ENCODE assay signal across 8 cellular contexts in the genomic region with DNA sequence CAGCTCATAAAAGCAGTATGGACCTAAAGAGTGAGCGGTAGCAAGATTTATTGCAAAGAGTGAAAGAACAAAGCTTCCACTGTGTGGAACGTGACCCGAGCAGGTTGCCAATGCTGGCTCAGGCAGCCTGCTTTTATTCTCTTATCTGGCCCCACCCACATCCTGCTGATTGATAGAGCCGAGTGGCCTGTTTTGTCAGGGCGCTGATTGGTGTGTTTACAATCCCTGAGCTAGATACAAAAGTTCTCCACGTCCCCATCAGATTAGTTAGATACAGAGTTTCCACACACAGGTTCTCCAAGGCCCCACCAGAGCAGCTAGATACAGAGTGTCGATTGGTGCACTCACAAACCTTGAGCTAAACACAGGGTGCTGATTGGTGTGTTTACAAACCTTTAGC. TPM values are rescaled to one million over a fixed set of nuclear protein-coding genes. Genes with fewer than 3 reads are reported as not detected.
DNase-seq lines count a peak whose midpoint lies in the region; ATAC-seq, FAIRE-seq and TF ChIP-seq lines count a peak whose summit lies in the region.
"Not testable (repeated sequence)": the region's sequence is repeated elsewhere in the genome, so short reads cannot be mapped to it uniquely, and the experiment has no call there.

No MANE protein-coding gene starts in this region.

- not testable (repeated sequence) for H3K4me3 ChIP-seq in CD4-positive, alpha-beta memory T cell (ENCODE audit: low read length in 2 of 2); K562

- H3K27ac ChIP-seq in CD4-positive, alpha-beta memory T cell (ENCODE audit: low read depth, low read length); K562 (ENCODE audit: extremely low read depth, low read depth, low read length): not testable (repeated sequence)

- H3K4me2 ChIP-seq in K562 (ENCODE audit: insufficient read depth, low read length) = not testable (repeated sequence)

- not testable (repeated sequence) for H3K27me3 ChIP-seq in CD4-positive, alpha-beta memory T cell (ENCODE audit: insufficient read depth, low read length); K562 (ENCODE audit: control insufficient read depth in 2 of 2, insufficient read depth in 2 of 2, low read length in 2 of 2)

- H3K27me3 Mint-ChIP-seq in CD4-positive, alpha-beta memory T cell; activated CD4-positive, alpha-beta T cell treated with anti-CD3 and anti-CD28 coated beads, Interleukin-2, amount 10 ng/mL, durations not matched to agents 24 days and 14 days; activated T-cell treated with anti-CD3 and anti-CD28 coated beads, Interleukin-2, amount 50 U/mL, for 4 hours (ENCODE audit: low read depth); activated naive CD4-positive, alpha-beta T cell treated with anti-CD3 and anti-CD28 coated beads, Interleukin-2, amount 50 U/mL, for 24 hours; natural killer cell treated with Interleukin-12 subunit alpha and Interleukin-12 subunit beta and Interleukin-15 and Interleukin-18, amount 100 ng/mL, for 72 hours; stimulated activated naive CD8-positive, alpha-beta T cell treated with anti-CD3 and anti-CD28 coated beads, Interleukin-15, amount 100 ng/mL, for 72 hours: not testable (repeated sequence)

- not testable (repeated sequence) for TF ChIP-seq EP300 in K562 (IDR thresholded peaks at IDR 0.05; ENCODE audit: low read length)

- CTCF ChIA-PET in CD4-positive, alpha-beta memory T cell (lab: Charles Lee; ENCODE audit: partially characterized antibody); K562 (lab: Yijun Ruan, JAX; ENCODE audit: low intra/inter-chr PET ratio): not testable (repeated sequence)

- peak overlapping the region in 5 of 7 donors; percentile 29 to 68 (median 48) for H3K27ac Mint-ChIP-seq in CD4-positive, alpha-beta memory T cell
- not testable (repeated sequence) for H3K27ac Mint-ChIP-seq in activated CD4-positive, alpha-beta T cell treated with anti-CD3 and anti-CD28 coated beads, Interleukin-2, amount 10 ng/mL, durations not matched to agents 24 days and 14 days; activated naive CD4-positive, alpha-beta T cell treated with anti-CD3 and anti-CD28 coated beads, Interleukin-2, amount 50 U/mL, for 24 hours; natural killer cell treated with Interleukin-12 subunit alpha and Interleukin-12 subunit beta and Interleukin-15 and Interleukin-18, amount 100 ng/mL, for 72 hours
- peak overlapping the region in 1 of 2 donors; percentile 74 for H3K27ac Mint-ChIP-seq in stimulated activated naive CD8-positive, alpha-beta T cell treated with anti-CD3 and anti-CD28 coated beads, Interleukin-15, amount 100 ng/mL, for 72 hours

- H3K9ac ChIP-seq in K562 (ENCODE audit: insufficient read depth in 1 of 2, low read depth in 2 of 2, low read length in 2 of 2) = not testable (repeated sequence)

- TF ChIP-seq POLR2A in K562 (conservative IDR thresholded peaks at IDR 0.05) = not testable (repeated sequence)

- ATAC-seq in activated T-cell treated with anti-CD3 and anti-CD28 coated beads, Interleukin-2, amount 50 U/mL, for 4 hours; K562; left lobe of liver; natural killer cell treated with Interleukin-12 subunit alpha and Interleukin-12 subunit beta and Interleukin-15 and Interleukin-18, amount 100 ng/mL, for 72 hours; stimulated activated naive CD8-positive, alpha-beta T cell treated with anti-CD3 and anti-CD28 coated beads, Interleukin-15, amount 100 ng/mL, for 72 hours: not testable (repeated sequence)

- POLR2A ChIA-PET in CD4-positive, alpha-beta memory T cell (lab: Charles Lee; ENCODE audit: partially characterized antibody) = not testable (repeated sequence)
- POLR2A ChIA-PET in K562 (lab: Yijun Ruan, JAX) = interaction anchor here (0.7 to 1.2 kb wide), 2 partner anchors 8 to 70 kb away, joined by 3 to 4 read pairs; partner anchors contain the start of gene NACA

- H4K20me1 ChIP-seq in K562 (replicated peaks; ENCODE audit: control insufficient read depth, insufficient read depth, low read length) = not testable (repeated sequence)

- TF ChIP-seq RAD21 in K562 (CRISPR knock-in tag; conservative IDR thresholded peaks at IDR 0.05 in 1 of 2, IDR thresholded peaks at IDR 0.05 in 1 of 2) = not testable (repeated sequence)

- H3K9me3 Mint-ChIP-seq in CD4-positive, alpha-beta memory T cell; activated CD4-positive, alpha-beta T cell treated with anti-CD3 and anti-CD28 coated beads, Interleukin-2, amount 10 ng/mL, durations not matched to agents 24 days and 14 days; activated T-cell treated with anti-CD3 and anti-CD28 coated beads, Interleukin-2, amount 50 U/mL, for 4 hours; activated naive CD4-positive, alpha-beta T cell treated with anti-CD3 and anti-CD28 coated beads, Interleukin-2, amount 50 U/mL, for 24 hours; natural killer cell treated with Interleukin-12 subunit alpha and Interleukin-12 subunit beta and Interleukin-15 and Interleukin-18, amount 100 ng/mL, for 72 hours; stimulated activated naive CD8-positive, alpha-beta T cell treated with anti-CD3 and anti-CD28 coated beads, Interleukin-15, amount 100 ng/mL, for 72 hours: not testable (repeated sequence)

- not testable (repeated sequence) for H3K4me1 ChIP-seq in CD4-positive, alpha-beta memory T cell (ENCODE audit: insufficient read depth, low read length); K562 (replicated peaks in 1 of 2; ENCODE audit: control insufficient read depth in 2 of 2, insufficient read depth in 2 of 2, low read length in 2 of 2)

- H3K9me3 ChIP-seq in CD4-positive, alpha-beta memory T cell (ENCODE audit: control insufficient read depth in 1 of 2, low read length in 2 of 2); K562 (replicated peaks; ENCODE audit: control insufficient read depth, insufficient read depth, low read depth, low read length): not testable (repeated sequence)

- H3K79me2 ChIP-seq in K562 (ENCODE audit: control insufficient read depth, insufficient read depth, low read length) = not testable (repeated sequence)

- not testable (repeated sequence) for H3K4me1 Mint-ChIP-seq in CD4-positive, alpha-beta memory T cell; activated CD4-positive, alpha-beta T cell treated with anti-CD3 and anti-CD28 coated beads, Interleukin-2, amount 10 ng/mL, durations not matched to agents 24 days and 14 days; activated T-cell treated with anti-CD3 and anti-CD28 coated beads, Interleukin-2, amount 50 U/mL, for 4 hours (ENCODE audit: low read depth); activated naive CD4-positive, alpha-beta T cell treated with anti-CD3 and anti-CD28 coated beads, Interleukin-2, amount 50 U/mL, for 24 hours; natural killer cell treated with Interleukin-12 subunit alpha and Interleukin-12 subunit beta and Interleukin-15 and Interleukin-18, amount 100 ng/mL, for 72 hours (ENCODE audit: low read depth in 2 of 2); stimulated activated naive CD8-positive, alpha-beta T cell treated with anti-CD3 and anti-CD28 coated beads, Interleukin-15, amount 100 ng/mL, for 72 hours

- DNase-seq in CD4-positive, alpha-beta memory T cell = peak in 1 of 5 donors; percentile 2
- DNase-seq in activated CD4-positive, alpha-beta T cell treated with anti-CD3 and anti-CD28 coated beads, Interleukin-2, amount 10 ng/mL, durations not matched to agents 24 days and 14 days; activated T-cell treated with anti-CD3 and anti-CD28 coated beads, Interleukin-2, amount 50 U/mL, for 4 hours; K562 (ENCODE audit: extremely low read depth in 1 of 4, low spot score in 3 of 4); natural killer cell treated with Interleukin-12 subunit alpha and Interleukin-12 subunit beta and Interleukin-15 and Interleukin-18, amount 100 ng/mL, for 72 hours (ENCODE audit: low spot score); stimulated activated naive CD8-positive, alpha-beta T cell treated with anti-CD3 and anti-CD28 coated beads, Interleukin-15, amount 100 ng/mL, for 72 hours: not testable (repeated sequence)
- peak; percentile 48 for DNase-seq in left lobe of liver (ENCODE audit: low spot score)

- intact Hi-C loops in CD4-positive, alpha-beta memory T cell (cut with micrococcal nuclease); activated CD4-positive, alpha-beta T cell treated with anti-CD3 and anti-CD28 coated beads, Interleukin-2, amount 10 ng/mL, durations not matched to agents 24 days and 14 days (cut with micrococcal nuclease); K562 (cut with micrococcal nuclease): not testable (repeated sequence)

- H3K36me3 ChIP-seq in CD4-positive, alpha-beta memory T cell (ENCODE audit: insufficient read depth, low read length); K562 (ENCODE audit: control insufficient read depth, insufficient read depth, low read length): not testable (repeated sequence)

- TF ChIP-seq CTCF in K562 (IDR thresholded peaks at IDR 0.05 in 2 of 3, conservative IDR thresholded peaks at IDR 0.05 in 1 of 3; ENCODE audit: insufficient read depth in 2 of 3, low read depth in 1 of 3, low read length in 3 of 3) = not testable (repeated sequence)

- not testable (repeated sequence) for FAIRE-seq in K562 (lab: Jason Lieb, UNC)

- not testable (repeated sequence) for H2AFZ ChIP-seq in K562 (ENCODE audit: low read depth, low read length)

- not testable (repeated sequence) for BruUV-seq in K562 (replicated peaks; lab: Mats Ljungman, UMichigan)

- not testable (repeated sequence) for H3K36me3 Mint-ChIP-seq in CD4-positive, alpha-beta memory T cell; activated CD4-positive, alpha-beta T cell treated with anti-CD3 and anti-CD28 coated beads, Interleukin-2, amount 10 ng/mL, durations not matched to agents 24 days and 14 days (ENCODE audit: low read depth); activated T-cell treated with anti-CD3 and anti-CD28 coated beads, Interleukin-2, amount 50 U/mL, for 4 hours (ENCODE audit: insufficient read depth); activated naive CD4-positive, alpha-beta T cell treated with anti-CD3 and anti-CD28 coated beads, Interleukin-2, amount 50 U/mL, for 24 hours; natural killer cell treated with Interleukin-12 subunit alpha and Interleukin-12 subunit beta and Interleukin-15 and Interleukin-18, amount 100 ng/mL, for 72 hours

- in situ Hi-C loops in K562 (cut with MboI) = not testable (repeated sequence)

- not testable (repeated sequence) for H3K9me1 ChIP-seq in K562 (ENCODE audit: control insufficient read depth, insufficient read depth, low read length)

- 24% methylated on average over 5 of the region's 7 CpGs for WGBS in K562 (ENCODE audit: insufficient coverage, low coverage, missing lambda C conversion rate)

- peak overlapping the region; percentile 51 to 86 (median 72) for H3K4me3 Mint-ChIP-seq in CD4-positive, alpha-beta memory T cell
- peak overlapping the region; percentile 20 for H3K4me3 Mint-ChIP-seq in activated CD4-positive, alpha-beta T cell treated with anti-CD3 and anti-CD28 coated beads, Interleukin-2, amount 10 ng/mL, durations not matched to agents 24 days and 14 days
- peak overlapping the region; percentile 42 for H3K4me3 Mint-ChIP-seq in activated T-cell treated with anti-CD3 and anti-CD28 coated beads, Interleukin-2, amount 50 U/mL, for 4 hours
- H3K4me3 Mint-ChIP-seq in activated naive CD4-positive, alpha-beta T cell treated with anti-CD3 and anti-CD28 coated beads, Interleukin-2, amount 50 U/mL, for 24 hours = peak overlapping the region; percentile 64
- H3K4me3 Mint-ChIP-seq in natural killer cell treated with Interleukin-12 subunit alpha and Interleukin-12 subunit beta and Interleukin-15 and Interleukin-18, amount 100 ng/mL, for 72 hours = peak overlapping the region; percentile 52
- peak overlapping the region; percentile 15 to 64 for H3K4me3 Mint-ChIP-seq in stimulated activated naive CD8-positive, alpha-beta T cell treated with anti-CD3 and anti-CD28 coated beads, Interleukin-15, amount 100 ng/mL, for 72 hours

RNA-seq across cellular contexts. Expression of gene HSD17B6, which starts 32.0 kb away (rescaled TPM):
- total RNA-seq in CD4-positive, alpha-beta memory T cell = 1 to 10 TPM in 1 of 2 experiments, under 1 TPM in 1; 0.78 to 1.9 TPM
- 1 to 10 TPM; 1.6 to 2.2 TPM for polyA plus RNA-seq in CD4-positive, alpha-beta memory T cell
- total RNA-seq in activated CD4-positive, alpha-beta T cell treated with anti-CD3 and anti-CD28 coated beads, Interleukin-2, amount 10 ng/mL, durations not matched to agents 24 days and 14 days = 1.3 and 2.4 TPM in 2 replicates
- 1 to 10 TPM; 1.3 to 3.2 (median 1.9) TPM for total RNA-seq in activated T-cell treated with anti-CD3 and anti-CD28 coated beads, Interleukin-2, amount 50 U/mL, for 4 hours
- total RNA-seq in K562 (2011; cell fraction: chromatin; rRNA removed; ENCODE audit: low replicate concordance) = 0.72 and 1.5 TPM in 2 replicates
- 0.66 and 0.83 TPM in 2 replicates for total RNA-seq in K562 (2011; cell fraction: nucleolus; rRNA removed)
- 3.8 and 4.6 TPM in 2 replicates for total RNA-seq in K562 (2011; cell fraction: nucleoplasm; rRNA removed)
- total RNA-seq in K562 (2014; rRNA removed) (0.94 and 1.1 TPM in 2 replicates), K562 (2014; rRNA removed; fragmentation: Illumina TruSeq; extraction: Trizol) (0.99 and 1.1 TPM in 2 replicates), K562 (2015; rRNA removed; fragmentation: Illumina TruSeq; extraction: Trizol) (0.47 and 1.1 TPM in 2 replicates), K562 (2021) (0.85 and 1.3 TPM in 2 replicates), left lobe of liver (554 TPM)
- polyA plus RNA-seq in K562 (2011; rRNA removed) (1.4 and 1.7 TPM in 2 replicates), K562 (2014; fragmentation: Illumina TruSeq; extraction: Trizol) (0.64 and 0.83 TPM in 2 replicates), K562 (2014; fragmentation: Nextera tagmentation; extraction: Ambion mirVana) (under 1 TPM; 0.53 to 0.94 TPM), K562 (2014; rRNA removed) (0.40 and 0.84 TPM in 2 replicates)
- polyA plus RNA-seq in K562 (2011; cell fraction: cytosol; rRNA removed) = 0.25 and 0.47 TPM in 2 replicates
- polyA plus RNA-seq in K562 (2011; cell fraction: nucleus; rRNA removed) = 0.29 and 0.53 TPM in 2 replicates
- 0.66 and 1.1 TPM in 2 replicates for polyA plus RNA-seq in K562 (2012)
- 0.53 and 1.1 TPM in 2 replicates for polyA minus RNA-seq in K562 (2011; rRNA and poly(A)+ RNA removed)
- not detected in 2 replicates for polyA minus RNA-seq in K562 (2011; cell fraction: cytosol; rRNA and poly(A)+ RNA removed)
- polyA minus RNA-seq in K562 (2011; cell fraction: nucleus; rRNA and poly(A)+ RNA removed) = not detected in 2 replicates
- total RNA-seq in natural killer cell treated with Interleukin-12 subunit alpha and Interleukin-12 subunit beta and Interleukin-15 and Interleukin-18, amount 100 ng/mL, for 72 hours = 1 to 10 TPM; 1.0 to 2.7 TPM

RNA-seq across cellular contexts. Expression of gene PRIM1, which starts 43.0 kb away (rescaled TPM):
- total RNA-seq in CD4-positive, alpha-beta memory T cell = 10 to 100 TPM; 30.2 to 34.3 TPM
- 10 to 100 TPM; 45.0 to 46.9 TPM for polyA plus RNA-seq in CD4-positive, alpha-beta memory T cell
- total RNA-seq in activated CD4-positive, alpha-beta T cell treated with anti-CD3 and anti-CD28 coated beads, Interleukin-2, amount 10 ng/mL, durations not matched to agents 24 days and 14 days = 69.2 and 74.0 TPM in 2 replicates
- total RNA-seq in activated T-cell treated with anti-CD3 and anti-CD28 coated beads, Interleukin-2, amount 50 U/mL, for 4 hours = 10 to 100 TPM; 56.0 to 68.2 (median 60.1) TPM
- 116 and 247 TPM in 2 replicates for total RNA-seq in K562 (2011; cell fraction: chromatin; rRNA removed; ENCODE audit: low replicate concordance)
- 59.5 and 64.6 TPM in 2 replicates for total RNA-seq in K562 (2011; cell fraction: nucleolus; rRNA removed)
- 79.8 and 102 TPM in 2 replicates for total RNA-seq in K562 (2011; cell fraction: nucleoplasm; rRNA removed)
- total RNA-seq in K562 (2014; rRNA removed) (65.1 and 67.2 TPM in 2 replicates), K562 (2014; rRNA removed; fragmentation: Illumina TruSeq; extraction: Trizol) (149 and 170 TPM in 2 replicates), K562 (2015; rRNA removed; fragmentation: Illumina TruSeq; extraction: Trizol) (119 and 124 TPM in 2 replicates), K562 (2021) (82.2 and 83.9 TPM in 2 replicates), left lobe of liver (4.9 TPM)
- polyA plus RNA-seq in K562 (2011; rRNA removed) (95.7 and 140 TPM in 2 replicates), K562 (2014; fragmentation: Illumina TruSeq; extraction: Trizol) (148 and 152 TPM in 2 replicates), K562 (2014; fragmentation: Nextera tagmentation; extraction: Ambion mirVana) (100 to 1,000 TPM; 175 to 179 TPM), K562 (2014; rRNA removed) (105 and 109 TPM in 2 replicates)
- 65.5 and 79.1 TPM in 2 replicates for polyA plus RNA-seq in K562 (2011; cell fraction: cytosol; rRNA removed)
- polyA plus RNA-seq in K562 (2011; cell fraction: nucleus; rRNA removed) = 48.2 and 74.4 TPM in 2 replicates
- polyA plus RNA-seq in K562 (2012) = 70.3 and 108 TPM in 2 replicates
- polyA minus RNA-seq in K562 (2011; rRNA and poly(A)+ RNA removed) = 172 TPM in 2 replicates
- polyA minus RNA-seq in K562 (2011; cell fraction: cytosol; rRNA and poly(A)+ RNA removed) = 31.9 and 46.5 TPM in 2 replicates
- 44.2 and 85.0 TPM in 2 replicates for polyA minus RNA-seq in K562 (2011; cell fraction: nucleus; rRNA and poly(A)+ RNA removed)
- total RNA-seq in natural killer cell treated with Interleukin-12 subunit alpha and Interleukin-12 subunit beta and Interleukin-15 and Interleukin-18, amount 100 ng/mL, for 72 hours = 10 to 100 TPM; 33.2 to 43.5 TPM

Comparison
In these comparisons a context has a peak if more than half of its experiments do, and no peak if none do; other contexts are left out.
1. H3K4me3 Mint-ChIP-seq: peak in every context shown above with its lines; median percentile 72 in CD4-positive, alpha-beta memory T cell; 64 in activated naive CD4-positive, alpha-beta T cell treated with anti-CD3 and anti-CD28 coated beads, Interleukin-2, amount 50 U/mL, for 24 hours; 52 in natural killer cell treated with Interleukin-12 subunit alpha and Interleukin-12 subunit beta and Interleukin-15 and Interleukin-18, amount 100 ng/mL, for 72 hours; 42 in activated T-cell treated with anti-CD3 and anti-CD28 coated beads, Interleukin-2, amount 50 U/mL, for 4 hours; 40 in stimulated activated naive CD8-positive, alpha-beta T cell treated with anti-CD3 and anti-CD28 coated beads, Interleukin-15, amount 100 ng/mL, for 72 hours; 20 in activated CD4-positive, alpha-beta T cell treated with anti-CD3 and anti-CD28 coated beads, Interleukin-2, amount 10 ng/mL, durations not matched to agents 24 days and 14 days.
2. RNA of gene HSD17B6, which starts 32.0 kb away (total RNA-seq): 554 TPM in left lobe of liver (single experiment); 1.0 to 2.7 TPM in natural killer cell treated with Interleukin-12 subunit alpha and Interleukin-12 subunit beta and Interleukin-15 and Interleukin-18, amount 100 ng/mL, for 72 hours, 0.78 to 1.9 TPM in CD4-positive, alpha-beta memory T cell, 1.3 to 3.2 TPM in activated T-cell treated with anti-CD3 and anti-CD28 coated beads, Interleukin-2, amount 50 U/mL, for 4 hours, 1.3 to 2.4 TPM in activated CD4-positive, alpha-beta T cell treated with anti-CD3 and anti-CD28 coated beads, Interleukin-2, amount 10 ng/mL, durations not matched to agents 24 days and 14 days and 0.47 to 4.6 TPM in K562; every median in the first group is over 10 times any median in the second.